Comparison of ENCODE assay signal across 8 cellular contexts in the genomic region with DNA sequence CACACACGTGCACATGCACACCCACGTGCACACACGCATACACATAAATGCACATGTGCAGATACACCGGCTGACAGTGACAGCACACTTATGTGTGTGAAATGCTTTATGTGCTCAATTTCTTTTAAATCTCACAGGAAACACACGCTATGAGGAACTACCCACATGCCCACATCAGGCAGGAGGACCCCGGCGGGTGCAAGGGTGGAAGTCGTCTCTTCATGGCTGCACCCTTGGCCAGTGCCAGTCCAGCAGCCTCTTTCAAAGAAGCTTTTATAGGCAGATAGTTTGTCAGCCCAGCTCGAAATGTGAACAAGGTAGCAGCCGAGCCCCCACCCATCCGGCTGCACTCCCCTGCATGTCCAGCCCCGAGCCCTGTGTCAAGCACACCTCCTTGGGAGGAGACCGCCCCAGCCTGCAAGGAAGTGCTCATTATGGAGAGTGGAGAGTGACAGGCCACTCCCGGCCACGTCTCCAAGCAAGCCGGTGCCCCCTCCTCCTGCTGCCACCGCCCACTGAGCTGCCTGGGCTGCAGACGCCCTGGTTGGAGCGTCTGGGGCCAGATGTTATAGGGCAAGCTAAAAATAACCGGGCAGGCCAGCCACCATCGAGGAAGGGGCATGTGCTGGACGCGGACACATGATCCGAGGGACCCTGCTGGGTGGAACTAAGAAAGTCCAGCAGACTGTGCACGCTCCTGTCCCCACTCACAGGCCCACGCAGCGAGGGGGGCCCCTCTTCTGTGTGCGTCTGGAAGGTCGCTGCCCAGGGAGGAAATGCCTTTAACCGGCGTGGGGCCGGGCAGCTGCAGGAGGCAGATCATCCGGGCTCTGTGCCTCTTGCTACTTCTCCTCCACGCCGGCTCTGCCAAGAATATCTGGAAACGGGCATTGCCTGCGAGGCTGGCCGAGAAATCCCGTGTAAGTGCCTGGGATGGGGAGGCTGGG. TPM values are rescaled to one million over a fixed set of nuclear protein-coding genes. Genes with fewer than 3 reads are reported as not detected.
DNase-seq lines count a peak whose midpoint lies in the region; ATAC-seq, FAIRE-seq and TF ChIP-seq lines count a peak whose summit lies in the region.

A gene with protein sequence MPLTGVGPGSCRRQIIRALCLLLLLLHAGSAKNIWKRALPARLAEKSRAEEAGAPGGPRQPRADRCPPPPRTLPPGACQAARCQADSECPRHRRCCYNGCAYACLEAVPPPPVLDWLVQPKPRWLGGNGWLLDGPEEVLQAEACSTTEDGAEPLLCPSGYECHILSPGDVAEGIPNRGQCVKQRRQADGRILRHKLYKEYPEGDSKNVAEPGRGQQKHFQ (plus strand): TSS at position 683 of the 947 bp plus-strand sequence. CDS start 94 bp downstream, at position 777.

- DNase-seq in HFFc6 (no peak), GM12878 (ENCODE audit: low read depth, low spot score) (no peak), spleen (peak; percentile 81), GM13977 (ENCODE audit: low spot score) (no peak), H54 (ENCODE audit: insufficient read length, low spot score) (no peak)

- H3K4me3 ChIP-seq in GM12878 = no peak within 1 kb of the TSS
- H3K4me3 ChIP-seq in spleen = peak within 1 kb of the TSS in 4 of 8 donors; percentile 13 to 35 (median 17)

- no peaks in the 10 kb centered on the region for H3K9me3 Mint-ChIP-seq in HFFc6

- SMC1A ChIA-PET in GM12878 (lab: Charles Lee; ENCODE audit: uncharacterized antibody, unreplicated experiment) = no interaction called here

- H3K27me3 Mint-ChIP-seq in HFFc6 (ENCODE audit: insufficient read depth) = peaks cover 52% of the 10 kb centered on the region

- TF ChIP-seq CTCF in HFFc6 (IDR thresholded peaks at IDR 0.05) = no peak
- TF ChIP-seq CTCF in GM12878 (IDR thresholded peaks at IDR 0.05 in 2 of 3, conservative IDR thresholded peaks at IDR 0.05 in 1 of 3; ENCODE audit: control insufficient read depth in 2 of 3, extremely low read depth in 1 of 3, insufficient read depth in 1 of 3, low read depth in 3 of 3, low read length in 3 of 3) = no peak
- no peak for TF ChIP-seq CTCF in spleen (IDR thresholded peaks at IDR 0.05 in 8 of 11, conservative IDR thresholded peaks at IDR 0.05 in 3 of 11)
- TF ChIP-seq CTCF in GM13977 (IDR thresholded peaks at IDR 0.05; ENCODE audit: extremely low read depth, insufficient read depth, missing control alignments) = no peak

- BruUV-seq in GM12878 (replicated peaks; lab: Mats Ljungman, UMichigan) = no TSS peak

- H2AFZ ChIP-seq in GM12878 (ENCODE audit: control insufficient read depth, low read depth, low read length) = no peak within 1 kb of the TSS; the same call in 1 of the 2 replicates

- H3K4me2 ChIP-seq in GM12878 (ENCODE audit: control insufficient read depth, insufficient read depth) = no peak within 1 kb of the TSS

- no peaks in the 10 kb centered on the region for H3K79me2 ChIP-seq in GM12878 (ENCODE audit: control insufficient read depth, insufficient read depth, low read length)

- no peak for ATAC-seq in GM12878
- no peak for ATAC-seq in GM21381 (IDR thresholded peaks at IDR 0.05; ENCODE audit: unreplicated experiment)
- no peak for ATAC-seq in HG02870 (IDR thresholded peaks at IDR 0.05; ENCODE audit: unreplicated experiment)

- H3K9me3 ChIP-seq in GM12878 (replicated peaks; ENCODE audit: control insufficient read depth, insufficient read depth, low read length) (no peaks in the 10 kb centered on the region), spleen (no peaks in the 10 kb centered on the region)

- no peak for TF ChIP-seq POLR2A in GM12878 (IDR thresholded peaks at IDR 0.05; ENCODE audit: low read depth, low read length)
- no peak for TF ChIP-seq POLR2A in spleen (IDR thresholded peaks at IDR 0.05)
- TF ChIP-seq POLR2A in H54 (IDR thresholded peaks at IDR 0.05; ENCODE audit: low read depth, low read length) = no peak

- no peaks in the 10 kb centered on the region for H3K36me3 Mint-ChIP-seq in HFFc6 (ENCODE audit: low read depth)

- H3K4me1 ChIP-seq in GM12878 (ENCODE audit: control insufficient read depth, insufficient read depth, low read length) = no peaks in the 10 kb centered on the region
- peaks cover 6 to 34% (median 20%) of the 10 kb centered on the region in 6 donors for H3K4me1 ChIP-seq in spleen

- no peak within 1 kb of the TSS for H3K27ac Mint-ChIP-seq in HFFc6

- RAD21 ChIA-PET in GM12878 (lab: Charles Lee; ENCODE audit: unreplicated experiment) = no interaction called here

- TF ChIP-seq EP300 in GM12878 (IDR thresholded peaks at IDR 0.05; ENCODE audit: borderline replicate concordance in 1 of 2, control insufficient read depth in 1 of 2, low read depth in 2 of 2, low read length in 2 of 2) = no peak

- H3K4me3 Mint-ChIP-seq in HFFc6 = peak within 1 kb of the TSS; percentile 80

- no peak for FAIRE-seq in GM12878 (lab: Jason Lieb, UNC)
- FAIRE-seq in H54 (lab: Jason Lieb, UNC) = no peak

- POLR2A ChIA-PET in GM12878 (lab: Charles Lee) = no interaction called here

- no peak within 1 kb of the TSS for H3K9ac ChIP-seq in GM12878 (ENCODE audit: control insufficient read depth, insufficient read depth, low read length)

- 3% methylated on average over 39 of the region's 39 CpGs for WGBS in GM12878 (ENCODE audit: insufficient coverage, insufficient replicate concordance, low lambda C conversion rate, missing lambda C conversion rate)
- WGBS in spleen, 5 donors = 3 to 10% (median 5%) methylated on average over 23 to 39 of the region's 39 CpGs

- H3K36me3 ChIP-seq in GM12878 (ENCODE audit: control insufficient read depth in 2 of 2, insufficient read depth in 2 of 2, low read length in 1 of 2) (no peaks in the 10 kb centered on the region), spleen (no peaks in the 10 kb centered on the region)

- H3K27me3 ChIP-seq in GM12878 (replicated peaks in 1 of 2; ENCODE audit: control insufficient read depth in 2 of 2, insufficient read depth in 2 of 2, low read length in 1 of 2) = peaks cover 9 to 12% of the 10 kb centered on the region in 2 experiments
- H3K27me3 ChIP-seq in layer of hippocampus (ENCODE audit: control insufficient read depth, insufficient read depth, low read length) = peaks cover 2% of the 10 kb centered on the region
- peaks cover 0 to 73% (median 4%) of the 10 kb centered on the region in 7 donors for H3K27me3 ChIP-seq in spleen (replicated peaks in 1 of 7)

- H3K4me1 Mint-ChIP-seq in HFFc6 (ENCODE audit: low read depth) = peaks cover 17% of the 10 kb centered on the region

- in situ Hi-C loops in GM12878 (cut with MboI) = no loop called here
- in situ Hi-C loops in GM13977 (cut with MboI; ENCODE audit: low pct_unique_long_range_greater_than_20kb, low sequenced_read_pairs, unreplicated experiment) = loop anchor here (25.0 kb wide), 1 partner anchor 193 kb away; no protein-coding TSS in a partner anchor

- intact Hi-C loops in GM12878 (cut with micrococcal nuclease; ENCODE audit: unreplicated experiment) = no loop called here
- intact Hi-C loops in spleen (cut with DNase I; ENCODE audit: low total_unique reads) = no loop called here

- H3K27ac ChIP-seq in GM12878 (ENCODE audit: control insufficient read depth, insufficient read depth) = no peak within 1 kb of the TSS
- peak within 1 kb of the TSS; percentile 22 for H3K27ac ChIP-seq in layer of hippocampus (ENCODE audit: low read depth, low read length)
- peak within 1 kb of the TSS in 2 of 8 donors; percentile 1 to 53 for H3K27ac ChIP-seq in spleen

- CTCF ChIA-PET in GM12878 (lab: Yijun Ruan, JAX) = no interaction called here

- H4K20me1 ChIP-seq in GM12878 (ENCODE audit: control insufficient read depth, insufficient read depth) = no peaks in the 10 kb centered on the region

- TF ChIP-seq RAD21 in GM12878 (IDR thresholded peaks at IDR 0.05; ENCODE audit: insufficient read depth, low read depth, low read length) = no peak

TF ChIP-seq in GM12878, 131 proteins besides CTCF, POLR2A, EP300 and RAD21:
- TF ChIP-seq SUZ12 (IDR thresholded peaks at IDR 0.05; ENCODE audit: unreplicated experiment) = peak; percentile 25
- TF ChIP-seq ZNF24 (IDR thresholded peaks at IDR 0.05) = no peak

RNA-seq across cellular contexts. Expression of the gene that starts here (rescaled TPM):
- 10 to 100 TPM in 2 of 6 experiments, 1 to 10 TPM in 4; 2.4 to 34.5 (median 2.8) TPM for total RNA-seq in HFFc6 (2021; fragmentation: NEBNext Ultra II Directional; extraction: Animal tissue kit (Norgen Biotek cat#: 25700))
- not detected in 2 replicates for total RNA-seq in GM12878 (2013; cell fraction: nucleolus; rRNA removed)
- total RNA-seq in GM12878 (2014; rRNA removed) (not detected in 2 replicates), GM12878 (2014; rRNA removed; fragmentation: Illumina TruSeq; extraction: Trizol) (not detected in 2 replicates), GM12878 (2021) (not detected in 2 replicates), spleen (1 to 10 TPM; 1.6 to 6.6 (median 2.3) TPM)
- polyA plus RNA-seq in GM12878 (2011; ENCODE audit: low read depth) = not detected
- polyA plus RNA-seq in GM12878 (2011; rRNA removed) (not detected in 2 replicates), GM12878 (2014; fragmentation: Illumina TruSeq; extraction: Trizol) (not detected in 2 replicates), GM12878 (2014; fragmentation: Nextera tagmentation; extraction: Ambion mirVana) (not detected), GM12878 (2014; rRNA removed) (not detected in 2 replicates), GM12878 (2016; fragmentation: Nextera tagmentation; extraction: Ambion mirVana) (not detected), spleen (1 to 10 TPM; 1.8 to 2.2 (median 2.1) TPM)
- polyA plus RNA-seq in GM12878 (2011; cell fraction: cytosol; rRNA removed) = not detected in 2 replicates
- polyA plus RNA-seq in GM12878 (2011; cell fraction: nucleus; rRNA removed) = not detected in 2 replicates
- not detected in 2 replicates for polyA plus RNA-seq in GM12878 (2012)
- not detected in 2 replicates for polyA minus RNA-seq in GM12878 (2011; rRNA and poly(A)+ RNA removed)
- not detected in 2 replicates for polyA minus RNA-seq in GM12878 (2011; cell fraction: cytosol; rRNA and poly(A)+ RNA removed)
- not detected in 2 replicates for polyA minus RNA-seq in GM12878 (2011; cell fraction: nucleus; rRNA and poly(A)+ RNA removed)
